8 cellular contexts compared by ENCODE assay signal in the genomic region with DNA sequence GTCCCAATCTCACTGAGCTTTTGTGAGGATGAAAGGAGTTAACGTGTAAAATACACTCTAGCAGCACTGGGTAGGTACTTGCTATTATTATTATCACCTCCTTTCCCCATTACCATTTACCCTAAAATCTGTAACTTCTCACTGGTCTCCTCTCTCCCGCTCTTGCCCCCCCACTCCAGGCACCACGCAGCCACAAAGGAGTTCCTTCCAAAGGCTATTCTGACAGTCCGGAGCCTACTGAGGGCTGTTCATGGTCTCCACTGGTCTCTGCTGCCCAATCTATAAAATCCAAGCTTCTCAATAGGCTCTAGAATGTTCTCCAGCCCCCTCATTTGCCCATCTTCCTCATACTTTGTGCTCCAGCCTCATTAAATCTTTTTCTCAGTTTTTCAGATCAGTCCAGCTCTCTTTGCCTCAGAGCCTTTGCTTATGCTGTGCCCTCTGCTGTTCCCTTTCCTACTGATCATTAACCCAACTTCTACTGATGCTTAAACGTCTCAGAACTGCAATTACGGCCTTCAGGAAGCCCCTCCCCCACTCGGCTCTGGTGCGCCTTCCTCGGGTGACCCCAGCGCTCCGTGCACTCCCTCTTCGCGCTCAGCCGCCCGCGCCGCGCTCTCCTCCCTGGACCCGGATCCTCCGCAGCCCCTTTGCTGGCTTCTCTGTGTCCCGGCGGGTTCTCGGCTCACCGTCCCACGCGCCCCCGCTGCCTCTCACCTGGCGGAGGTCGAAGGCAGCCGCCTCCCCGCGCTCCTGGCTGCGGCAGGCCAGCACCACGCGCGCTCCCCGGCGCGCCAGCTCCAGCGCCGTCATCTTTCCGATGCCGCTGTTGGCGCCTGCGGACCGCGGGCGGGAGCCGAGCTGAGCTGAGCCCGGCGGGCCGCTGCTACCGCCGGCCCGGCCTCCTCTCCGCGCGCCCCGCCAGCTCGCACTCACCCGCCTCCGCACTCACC. TPM values are rescaled to one million over a fixed set of nuclear protein-coding genes. Genes with fewer than 3 reads are reported as not detected.
A peak's percentile ranks its signal among the peaks of the same experiment; 100 is the strongest.
DNase-seq lines count a peak whose midpoint lies in the region; ATAC-seq, FAIRE-seq and TF ChIP-seq lines count a peak whose summit lies in the region.

No MANE protein-coding gene starts in this region.

- H3K4me1 ChIP-seq in endothelial cell of umbilical vein (ENCODE audit: control insufficient read depth, extremely low read depth, insufficient read depth, low read length) = peaks cover 17% of the 10 kb centered on the region

- peaks cover 36 to 43% (median 37%) of the 10 kb centered on the region in 3 donors for H3K4me1 Mint-ChIP-seq in naive B cell

- H3K27me3 ChIP-seq in endothelial cell of umbilical vein (ENCODE audit: control insufficient read depth in 2 of 2, insufficient read depth in 2 of 2, low read length in 2 of 2) = no peaks in the 10 kb centered on the region

- peak; percentile 59 for DNase-seq in NCI-H345 (lab: John Stamatoyannopoulos, UW)
- no peak for DNase-seq in NCI-H345 treated with DMSO at 0.1 percent for 48 hours (lab: John Stamatoyannopoulos, UW; ENCODE audit: unreplicated experiment)
- peak; percentile 70 to 79 for DNase-seq in NCI-H524 (lab: John Stamatoyannopoulos, UW)
- DNase-seq in activated CD4-positive, alpha-beta T cell treated with anti-CD3 and anti-CD28 coated beads, Interleukin-2, amount 50 U/mL, for 24 hours (ENCODE audit: low read depth in 1 of 2, low spot score in 1 of 2) = peak; percentile 33 to 40
- no peak for DNase-seq in endothelial cell of umbilical vein (ENCODE audit: low read depth, low spot score)
- DNase-seq in naive B cell = no peak

- peak; percentile 21 for ATAC-seq in HG03064 (IDR thresholded peaks at IDR 0.05; ENCODE audit: low read depth, unreplicated experiment)
- ATAC-seq in naive B cell (ENCODE audit: low read depth in 2 of 2) = peak; percentile 28 to 35

- H3K27me3 Mint-ChIP-seq in naive B cell = no peaks in the 10 kb centered on the region

- peaks cover 1 to 11% of the 10 kb centered on the region in 2 experiments for H3K36me3 ChIP-seq in endothelial cell of umbilical vein (ENCODE audit: control insufficient read depth in 2 of 2, extremely low read depth in 1 of 2, insufficient read depth in 2 of 2, low read length in 2 of 2)

- H3K9me1 ChIP-seq in endothelial cell of umbilical vein (replicated peaks; ENCODE audit: control insufficient read depth, extremely low read depth, insufficient read depth, low read length) = no peaks in the 10 kb centered on the region

- H3K9me3 ChIP-seq in endothelial cell of umbilical vein (replicated peaks; ENCODE audit: control insufficient read depth, insufficient read depth, low read length) = no peaks in the 10 kb centered on the region

- no peaks in the 10 kb centered on the region for H4K20me1 ChIP-seq in endothelial cell of umbilical vein (replicated peaks; ENCODE audit: control insufficient read depth, extremely low read depth, insufficient read depth, low read length)

- peak overlapping the region; percentile 92 for H3K4me2 ChIP-seq in endothelial cell of umbilical vein (ENCODE audit: insufficient read depth, low read length)

- H3K4me3 ChIP-seq in endothelial cell of umbilical vein (replicated peaks in 1 of 3; ENCODE audit: insufficient read depth in 1 of 3, low read depth in 1 of 3, low read length in 3 of 3) = peak overlapping the region; percentile 45 to 67 (median 59)

- H3K4me3 Mint-ChIP-seq in naive B cell = peak overlapping the region; percentile 79 to 93 (median 88)

- H3K9ac ChIP-seq in endothelial cell of umbilical vein (replicated peaks; ENCODE audit: extremely low read depth, insufficient read depth, low read length) = peak overlapping the region; percentile 62

- FAIRE-seq in endothelial cell of umbilical vein (lab: Jason Lieb, UNC) = peak; percentile 77

- TF ChIP-seq POLR2A in endothelial cell of umbilical vein (IDR thresholded peaks at IDR 0.05; ENCODE audit: low read depth, low read length) = no peak

- peaks cover 0 to under 1% of the 10 kb centered on the region in 2 donors for H3K36me3 Mint-ChIP-seq in naive B cell

- intact Hi-C loops in endothelial cell of umbilical vein (cut with micrococcal nuclease) = loop anchor here (2.0 kb wide), 2 partner anchors 53 to 175 kb away; a partner anchor contains a TSS

- H2AFZ ChIP-seq in endothelial cell of umbilical vein (ENCODE audit: low read depth, low read length) = peak overlapping the region; percentile 85

- H3K27ac Mint-ChIP-seq in naive B cell = peak overlapping the region; percentile 81 to 97 (median 92)

- H3K9me3 Mint-ChIP-seq in naive B cell = no peaks in the 10 kb centered on the region

- CTCF ChIA-PET in endothelial cell of umbilical vein (lab: Charles Lee) = interaction anchor here (0.6 to 2.6 kb wide), 20 partner anchors 9 to 215 kb away, joined by 3 to 25 read pairs (median 6); a partner anchor contains a TSS

- BruUV-seq in endothelial cell of umbilical vein (replicated peaks; lab: Mats Ljungman, UMichigan) = no TSS peak

- TF ChIP-seq CTCF in endothelial cell of umbilical vein (IDR thresholded peaks at IDR 0.05; ENCODE audit: extremely low read depth in 1 of 2, insufficient read depth in 1 of 2, low read depth in 1 of 2, low read length in 2 of 2) = no peak

- H3K27ac ChIP-seq in endothelial cell of umbilical vein (ENCODE audit: insufficient read depth, low read depth, low read length) = peak overlapping the region; percentile 15
- H3K27ac ChIP-seq in temporal lobe (ENCODE audit: low read depth, low read length) = peak overlapping the region; percentile 12

- POLR2A ChIA-PET in endothelial cell of umbilical vein (lab: Charles Lee) = interaction anchor here (0.5 to 1.4 kb wide), 2 partner anchors 9 to 79 kb away, joined by 3 to 4 read pairs; no protein-coding TSS in a partner anchor

- H3K79me2 ChIP-seq in endothelial cell of umbilical vein (ENCODE audit: control insufficient read depth, insufficient read depth, low read length) = no peaks in the 10 kb centered on the region

- dilution Hi-C loops in endothelial cell of umbilical vein (cut with MboI; ENCODE audit: extremely low pct_ligation_motif_present, low sequenced_read_pairs) = no loop called here

RNA-seq across cellular contexts. Expression of a gene that starts 0.7 kb away (rescaled TPM):
- total RNA-seq in endothelial cell of umbilical vein (5.6 and 7.2 TPM in 2 replicates), temporal lobe (20.4 TPM)
- polyA plus RNA-seq in endothelial cell of umbilical vein (8.2 and 9.3 TPM in 2 replicates), naive B cell (ENCODE audit: low read depth in 6 of 6) (10 to 100 TPM in 5 of 6 donors, 1 to 10 TPM in 1; 9.4 to 17.3 (median 11.5) TPM)
- 7.1 and 7.3 TPM in 2 replicates for polyA plus RNA-seq in endothelial cell of umbilical vein (2011; cell fraction: cytosol; rRNA removed)
- 5.3 and 6.0 TPM in 2 replicates for polyA plus RNA-seq in endothelial cell of umbilical vein (2011; cell fraction: nucleus; rRNA removed)
- 1.5 and 1.8 TPM in 2 replicates for polyA plus RNA-seq in endothelial cell of umbilical vein (2012)
- 2.4 and 3.6 TPM in 2 replicates for polyA minus RNA-seq in endothelial cell of umbilical vein
- polyA minus RNA-seq in endothelial cell of umbilical vein (2011; cell fraction: cytosol; rRNA and poly(A)+ RNA removed) = 10.3 TPM
- 2.5 TPM in 2 replicates for polyA minus RNA-seq in endothelial cell of umbilical vein (2011; cell fraction: nucleus; rRNA and poly(A)+ RNA removed)

RNA-seq across cellular contexts. Expression of a gene that starts 4.6 kb away (rescaled TPM):
- total RNA-seq in endothelial cell of umbilical vein = 131 and 169 TPM in 2 replicates
- 180 and 184 TPM in 2 replicates for polyA plus RNA-seq in endothelial cell of umbilical vein
- 105 TPM in 2 replicates for polyA plus RNA-seq in endothelial cell of umbilical vein (2011; cell fraction: cytosol; rRNA removed)
- 77.0 and 84.7 TPM in 2 replicates for polyA plus RNA-seq in endothelial cell of umbilical vein (2011; cell fraction: nucleus; rRNA removed)
- 76.8 and 86.5 TPM in 2 replicates for polyA plus RNA-seq in endothelial cell of umbilical vein (2012)
- 187 and 214 TPM in 2 replicates for polyA minus RNA-seq in endothelial cell of umbilical vein
- 70.7 TPM for polyA minus RNA-seq in endothelial cell of umbilical vein (2011; cell fraction: cytosol; rRNA and poly(A)+ RNA removed)
- 24.4 and 26.2 TPM in 2 replicates for polyA minus RNA-seq in endothelial cell of umbilical vein (2011; cell fraction: nucleus; rRNA and poly(A)+ RNA removed)
- 100 to 1,000 TPM; 431 to 655 (median 460) TPM for polyA plus RNA-seq in naive B cell (ENCODE audit: low read depth in 6 of 6)
- total RNA-seq in temporal lobe = 27.0 TPM

RNA-seq across cellular contexts. Expression of a gene that starts 47.3 kb away (rescaled TPM):
- total RNA-seq in endothelial cell of umbilical vein = 50.3 and 58.0 TPM in 2 replicates
- polyA plus RNA-seq in endothelial cell of umbilical vein = 86.6 and 102 TPM in 2 replicates
- polyA plus RNA-seq in endothelial cell of umbilical vein (2011; cell fraction: cytosol; rRNA removed) = 88.4 and 97.2 TPM in 2 replicates
- polyA plus RNA-seq in endothelial cell of umbilical vein (2011; cell fraction: nucleus; rRNA removed) = 99.2 and 99.9 TPM in 2 replicates
- polyA plus RNA-seq in endothelial cell of umbilical vein (2012) = 65.5 and 79.5 TPM in 2 replicates
- 82.8 and 101 TPM in 2 replicates for polyA minus RNA-seq in endothelial cell of umbilical vein
- 69.5 TPM for polyA minus RNA-seq in endothelial cell of umbilical vein (2011; cell fraction: cytosol; rRNA and poly(A)+ RNA removed)
- polyA minus RNA-seq in endothelial cell of umbilical vein (2011; cell fraction: nucleus; rRNA and poly(A)+ RNA removed) = 31.0 and 38.9 TPM in 2 replicates
- 10 to 100 TPM; 37.0 to 50.3 (median 46.2) TPM for polyA plus RNA-seq in naive B cell (ENCODE audit: low read depth in 6 of 6)
- 24.6 TPM for total RNA-seq in temporal lobe

RNA-seq across cellular contexts. Expression of a gene that starts 49.2 kb away (rescaled TPM):
- 36.4 and 44.2 TPM in 2 replicates for total RNA-seq in endothelial cell of umbilical vein
- 24.3 and 26.6 TPM in 2 replicates for polyA plus RNA-seq in endothelial cell of umbilical vein
- 19.5 and 23.3 TPM in 2 replicates for polyA plus RNA-seq in endothelial cell of umbilical vein (2011; cell fraction: cytosol; rRNA removed)
- 50.6 and 57.4 TPM in 2 replicates for polyA plus RNA-seq in endothelial cell of umbilical vein (2011; cell fraction: nucleus; rRNA removed)
- 25.2 and 26.2 TPM in 2 replicates for polyA plus RNA-seq in endothelial cell of umbilical vein (2012)
- 31.8 and 35.6 TPM in 2 replicates for polyA minus RNA-seq in endothelial cell of umbilical vein
- 16.9 TPM for polyA minus RNA-seq in endothelial cell of umbilical vein (2011; cell fraction: cytosol; rRNA and poly(A)+ RNA removed)
- 31.7 and 34.7 TPM in 2 replicates for polyA minus RNA-seq in endothelial cell of umbilical vein (2011; cell fraction: nucleus; rRNA and poly(A)+ RNA removed)
- polyA plus RNA-seq in naive B cell (ENCODE audit: low read depth in 6 of 6) = 10 to 100 TPM in 1 of 6 donors, 1 to 10 TPM in 4, under 1 TPM in 1; 0.71 to 11.8 (median 5.5) TPM
- total RNA-seq in temporal lobe = 29.3 TPM

RNA-seq across cellular contexts. Expression of a gene that starts 59.6 kb away (rescaled TPM):
- 30.6 and 33.7 TPM in 2 replicates for total RNA-seq in endothelial cell of umbilical vein
- 20.6 and 21.1 TPM in 2 replicates for polyA plus RNA-seq in endothelial cell of umbilical vein
- 18.3 and 19.6 TPM in 2 replicates for polyA plus RNA-seq in endothelial cell of umbilical vein (2011; cell fraction: cytosol; rRNA removed)
- 23.3 and 23.6 TPM in 2 replicates for polyA plus RNA-seq in endothelial cell of umbilical vein (2011; cell fraction: nucleus; rRNA removed)
- polyA plus RNA-seq in endothelial cell of umbilical vein (2012) = 22.9 and 24.4 TPM in 2 replicates
- 41.2 and 46.6 TPM in 2 replicates for polyA minus RNA-seq in endothelial cell of umbilical vein
- polyA minus RNA-seq in endothelial cell of umbilical vein (2011; cell fraction: cytosol; rRNA and poly(A)+ RNA removed) = 8.4 TPM
- 40.4 and 42.2 TPM in 2 replicates for polyA minus RNA-seq in endothelial cell of umbilical vein (2011; cell fraction: nucleus; rRNA and poly(A)+ RNA removed)
- polyA plus RNA-seq in naive B cell (ENCODE audit: low read depth in 6 of 6) = 10 to 100 TPM in 2 of 6 donors, 1 to 10 TPM in 4; 6.6 to 19.4 (median 8.2) TPM
- total RNA-seq in temporal lobe = 3.4 TPM

Comparison
In these comparisons a context has a peak if more than half of its experiments do, and no peak if none do; other contexts are left out.
1. DNase-seq: peak in NCI-H345 (single experiment), NCI-H524 (2 of 2) and activated CD4-positive, alpha-beta T cell treated with anti-CD3 and anti-CD28 coated beads, Interleukin-2, amount 50 U/mL, for 24 hours (2 of 2); none in NCI-H345 treated with DMSO at 0.1 percent for 48 hours (single experiment), endothelial cell of umbilical vein (single experiment) and naive B cell (single experiment).